ENCODE assay signal across 3 cellular contexts in genomic region chr1:34800214-34800613, GRCh38.
TF ChIP-seq lines count a peak whose summit lies in the region.

No MANE protein-coding gene starts in this region.

TF ChIP-seq in IMR-90, 13 proteins besides CTCF, POLR2A, EP300 and RAD21:
- TF ChIP-seq MXI1 (IDR thresholded peaks at IDR 0.05; ENCODE audit: borderline replicate concordance, low read depth, low read length) (no peak), RCOR1 (IDR thresholded peaks at IDR 0.05; ENCODE audit: insufficient replicate concordance, low read length) (no peak), MAFK (IDR thresholded peaks at IDR 0.05; ENCODE audit: low read depth, low read length) (no peak), RFX5 (IDR thresholded peaks at IDR 0.05; ENCODE audit: low read depth, low read length) (no peak), FOS (IDR thresholded peaks at IDR 0.05; ENCODE audit: low read depth, low read length) (no peak), ELK1 (IDR thresholded peaks at IDR 0.05; ENCODE audit: borderline replicate concordance, low read depth, low read length) (no peak), USF2 (IDR thresholded peaks at IDR 0.05; ENCODE audit: low read depth, low read length) (no peak), NFE2L2 (IDR thresholded peaks at IDR 0.05; ENCODE audit: low read depth, low read length) (no peak)

TF ChIP-seq in GM12878, 131 proteins besides CTCF, POLR2A, EP300 and RAD21:
- TF ChIP-seq SMAD1 (IDR thresholded peaks at IDR 0.05; ENCODE audit: low read depth, partially characterized antibody) (no peak), SUZ12 (IDR thresholded peaks at IDR 0.05; ENCODE audit: unreplicated experiment) (no peak), MYB (IDR thresholded peaks at IDR 0.05; ENCODE audit: borderline replicate concordance, low read depth, low read length) (no peak), NFIC (IDR thresholded peaks at IDR 0.05; ENCODE audit: low read depth, low read length) (peak; percentile 77), DPF2 (IDR thresholded peaks at IDR 0.05) (0 out of 2 replicates have a peak, but pooled peaks have one; percentile 21), NR2F1 (conservative IDR thresholded peaks at IDR 0.05) (0 out of 2 replicates have a peak, but pooled peaks have one; percentile 30), IKZF1 (conservative IDR thresholded peaks at IDR 0.05) (peak; percentile 62), FOXM1 (IDR thresholded peaks at IDR 0.05; ENCODE audit: low read depth, low read length) (peak; percentile 41; the same call in 1 of the 2 replicates), ATF2 (IDR thresholded peaks at IDR 0.05; ENCODE audit: low read length) (peak; percentile 27; the same call in 1 of the 2 replicates), ZSCAN29 (IDR thresholded peaks at IDR 0.05) (no peak), SRF (IDR thresholded peaks at IDR 0.05; ENCODE audit: low read depth in 2 of 2, low read length in 2 of 2) (no peak), JUNB (IDR thresholded peaks at IDR 0.05) (peak; percentile 76), IKZF2 (IDR thresholded peaks at IDR 0.05) (peak; percentile 67 to 75), BRCA1 (IDR thresholded peaks at IDR 0.05; ENCODE audit: low read depth, low read length) (no peak), EED (IDR thresholded peaks at IDR 0.05; ENCODE audit: low read depth) (peak; percentile 89), RUNX3 (IDR thresholded peaks at IDR 0.05; ENCODE audit: low read length) (peak; percentile 70), RELB (IDR thresholded peaks at IDR 0.05; ENCODE audit: low read depth) (peak; percentile 57; the same call in 1 of the 2 replicates)

TF ChIP-seq in HEK293T, 16 proteins besides CTCF, POLR2A, EP300 and RAD21:
- no peak for TF ChIP-seq ARNT (IDR thresholded peaks at IDR 0.05)
- no peak for TF ChIP-seq BHLHE40 (IDR thresholded peaks at IDR 0.05; ENCODE audit: borderline replicate concordance)
